Comparison of ENCODE assay signal across 8 cellular contexts in genomic region chr12:120534703-120535655, GRCh38. TPM values are rescaled to one million over a fixed set of nuclear protein-coding genes. Genes with fewer than 3 reads are reported as not detected.
DNase-seq lines count a peak whose midpoint lies in the region; ATAC-seq and TF ChIP-seq lines count a peak whose summit lies in the region.

No MANE protein-coding gene starts in this region.

- no peak for TF ChIP-seq POLR2A in testis (IDR thresholded peaks at IDR 0.05)

- DNase-seq in NCI-H510A treated with DMSO at 0.1 percent for 48 hours (lab: John Stamatoyannopoulos, UW) (peak; percentile 75), NCI-H510A (lab: John Stamatoyannopoulos, UW) (no peak), NCI-H748 (lab: John Stamatoyannopoulos, UW; ENCODE audit: unreplicated experiment) (peak; percentile 48), epithelial cell of prostate (ENCODE audit: low read depth, low spot score) (peak; percentile 46), testis (peak; percentile 43)
- DNase-seq in activated CD8-positive, alpha-beta memory T cell treated with anti-CD3 and anti-CD28 coated beads, Interleukin-2, amount 50 U/mL, for 4 hours, result peak; percentile 39
- DNase-seq in naive thymus-derived CD4-positive, alpha-beta T cell, result peak in 6 of 9 donors; percentile 39 to 60 (median 56)

- H3K27ac ChIP-seq in epithelial cell of prostate (peak overlapping the region; percentile 86), testis (peak overlapping the region; percentile 94 to 95)
- H3K27ac ChIP-seq in naive thymus-derived CD4-positive, alpha-beta T cell (ENCODE audit: low read depth, low read length), result peak overlapping the region; percentile 97

- intact Hi-C loops in naive thymus-derived CD4-positive, alpha-beta T cell (cut with micrococcal nuclease), result loop anchor here (1.0 to 10.0 kb wide), 12 partner anchors 39 to 930 kb away; partner anchors contain the start of genes COX6A1 (in 2 of the 2), POP5 (in 2 of the 2), ACADS (in 1 of the 2) and C12orf43 (in 1 of the 2)
- intact Hi-C loops in testis (cut with DNase I; ENCODE audit: low total_unique reads), result no loop called here

- peaks cover 39 to 43% of the 10 kb centered on the region in 2 donors for H3K4me1 ChIP-seq in naive thymus-derived CD4-positive, alpha-beta T cell (ENCODE audit: control insufficient read depth in 2 of 2, insufficient read depth in 2 of 2, low read length in 2 of 2)
- peaks cover 38% of the 10 kb centered on the region for H3K4me1 ChIP-seq in testis

- no peak for TF ChIP-seq CTCF in testis (IDR thresholded peaks at IDR 0.05)

- H3K36me3 ChIP-seq in naive thymus-derived CD4-positive, alpha-beta T cell (ENCODE audit: control insufficient read depth in 2 of 3, insufficient read depth in 3 of 3, low read length in 3 of 3), result peaks cover 0 to 13% (median 0%) of the 10 kb centered on the region in 3 experiments
- H3K36me3 ChIP-seq in testis (ENCODE audit: low read depth, missing control alignments), result no peaks in the 10 kb centered on the region

- peaks cover 0 to 17% (median 0%) of the 10 kb centered on the region in 5 donors for H3K36me3 Mint-ChIP-seq in naive thymus-derived CD4-positive, alpha-beta T cell

- H3K4me1 Mint-ChIP-seq in naive thymus-derived CD4-positive, alpha-beta T cell, result peaks cover 33 to 56% (median 52%) of the 10 kb centered on the region in 7 donors

- peak; percentile 32 for ATAC-seq in HG02970 (IDR thresholded peaks at IDR 0.05; ENCODE audit: low FRiP score, unreplicated experiment)
- peak; percentile 68 for ATAC-seq in naive thymus-derived CD4-positive, alpha-beta T cell

- H3K27ac Mint-ChIP-seq in naive thymus-derived CD4-positive, alpha-beta T cell, result peak overlapping the region; percentile 90 to 95 (median 94)

- H3K9me3 ChIP-seq in naive thymus-derived CD4-positive, alpha-beta T cell (ENCODE audit: control insufficient read depth in 2 of 3, low read length in 3 of 3), result no peaks in the 10 kb centered on the region
- H3K9me3 ChIP-seq in testis, result no peaks in the 10 kb centered on the region

- H3K9me3 Mint-ChIP-seq in naive thymus-derived CD4-positive, alpha-beta T cell, result peaks cover 0 to 2% (median 0%) of the 10 kb centered on the region in 11 donors

- H3K4me3 ChIP-seq in naive thymus-derived CD4-positive, alpha-beta T cell (ENCODE audit: low read length), result peak overlapping the region; percentile 92
- H3K4me3 ChIP-seq in testis, result peak overlapping the region; percentile 99 to 100

- CTCF ChIA-PET in naive thymus-derived CD4-positive, alpha-beta T cell (lab: Charles Lee), result interaction anchor here (0.8 kb wide), 1 partner anchor 370 kb away, joined by 5 read pairs; no protein-coding TSS in a partner anchor

- H3K27me3 ChIP-seq in naive thymus-derived CD4-positive, alpha-beta T cell (ENCODE audit: control insufficient read depth in 2 of 2, insufficient read depth in 2 of 2, low read length in 2 of 2), result no peaks in the 10 kb centered on the region
- no peaks in the 10 kb centered on the region for H3K27me3 ChIP-seq in testis

- H3K27me3 Mint-ChIP-seq in naive thymus-derived CD4-positive, alpha-beta T cell, result peaks cover 0 to 2% (median 0%) of the 10 kb centered on the region in 5 donors

- POLR2A ChIA-PET in naive thymus-derived CD4-positive, alpha-beta T cell (lab: Charles Lee), result interaction anchor here (0.6 to 3.8 kb wide), 12 partner anchors 9 to 334 kb away, joined by 3 to 26 read pairs (median 4); partner anchors contain the start of genes DYNLL1, POP5, RNU4-1 and RPLP0

- peak overlapping the region; percentile 87 to 98 (median 96) for H3K4me3 Mint-ChIP-seq in naive thymus-derived CD4-positive, alpha-beta T cell

- WGBS in testis, 2 donors, result 1 to 3% methylated on average over 24 to 52 of the region's 52 CpGs

RNA-seq across cellular contexts. Expression of gene RNF10, which starts 0.8 kb away (rescaled TPM):
- total RNA-seq in naive thymus-derived CD4-positive, alpha-beta T cell, result 100 to 1,000 TPM; 171 to 361 (median 205) TPM
- polyA plus RNA-seq in naive thymus-derived CD4-positive, alpha-beta T cell, result 100 to 1,000 TPM in 1 of 2 donors, 10 to 100 TPM in 1; 95.1 to 155 TPM
- 100 to 1,000 TPM; 307 to 370 TPM for total RNA-seq in testis
- 340 TPM for polyA plus RNA-seq in testis (ENCODE audit: insufficient read depth, low read depth, low replicate concordance)

RNA-seq across cellular contexts. Expression of gene COQ5, which starts 6.0 kb away (rescaled TPM):
- 10 to 100 TPM; 11.3 to 26.1 (median 23.5) TPM for total RNA-seq in naive thymus-derived CD4-positive, alpha-beta T cell
- polyA plus RNA-seq in naive thymus-derived CD4-positive, alpha-beta T cell, result 10 to 100 TPM; 36.7 to 49.0 TPM
- total RNA-seq in testis, result 10 to 100 TPM; 31.3 to 37.4 TPM
- 51.0 TPM for polyA plus RNA-seq in testis (ENCODE audit: insufficient read depth, low read depth, low replicate concordance)

RNA-seq across cellular contexts. Expression of gene DYNLL1, which starts 39.1 kb away (rescaled TPM):
- 100 to 1,000 TPM in 1 of 5 experiments, 10 to 100 TPM in 4; 35.0 to 301 (median 72.7) TPM for total RNA-seq in naive thymus-derived CD4-positive, alpha-beta T cell
- 100 to 1,000 TPM; 197 to 243 TPM for polyA plus RNA-seq in naive thymus-derived CD4-positive, alpha-beta T cell
- 100 to 1,000 TPM; 404 to 461 TPM for total RNA-seq in testis
- polyA plus RNA-seq in testis (ENCODE audit: insufficient read depth, low read depth, low replicate concordance), result 725 TPM

RNA-seq across cellular contexts. Expression of gene POP5, which starts 46.2 kb away (rescaled TPM):
- 10 to 100 TPM; 42.9 to 86.8 (median 59.0) TPM for total RNA-seq in naive thymus-derived CD4-positive, alpha-beta T cell
- 100 to 1,000 TPM; 116 to 141 TPM for polyA plus RNA-seq in naive thymus-derived CD4-positive, alpha-beta T cell
- total RNA-seq in testis, result 10 to 100 TPM; 36.7 to 37.8 TPM
- 28.1 TPM for polyA plus RNA-seq in testis (ENCODE audit: insufficient read depth, low read depth, low replicate concordance)
